Comparison of ENCODE assay signal across 8 cellular contexts in the genomic region with DNA sequence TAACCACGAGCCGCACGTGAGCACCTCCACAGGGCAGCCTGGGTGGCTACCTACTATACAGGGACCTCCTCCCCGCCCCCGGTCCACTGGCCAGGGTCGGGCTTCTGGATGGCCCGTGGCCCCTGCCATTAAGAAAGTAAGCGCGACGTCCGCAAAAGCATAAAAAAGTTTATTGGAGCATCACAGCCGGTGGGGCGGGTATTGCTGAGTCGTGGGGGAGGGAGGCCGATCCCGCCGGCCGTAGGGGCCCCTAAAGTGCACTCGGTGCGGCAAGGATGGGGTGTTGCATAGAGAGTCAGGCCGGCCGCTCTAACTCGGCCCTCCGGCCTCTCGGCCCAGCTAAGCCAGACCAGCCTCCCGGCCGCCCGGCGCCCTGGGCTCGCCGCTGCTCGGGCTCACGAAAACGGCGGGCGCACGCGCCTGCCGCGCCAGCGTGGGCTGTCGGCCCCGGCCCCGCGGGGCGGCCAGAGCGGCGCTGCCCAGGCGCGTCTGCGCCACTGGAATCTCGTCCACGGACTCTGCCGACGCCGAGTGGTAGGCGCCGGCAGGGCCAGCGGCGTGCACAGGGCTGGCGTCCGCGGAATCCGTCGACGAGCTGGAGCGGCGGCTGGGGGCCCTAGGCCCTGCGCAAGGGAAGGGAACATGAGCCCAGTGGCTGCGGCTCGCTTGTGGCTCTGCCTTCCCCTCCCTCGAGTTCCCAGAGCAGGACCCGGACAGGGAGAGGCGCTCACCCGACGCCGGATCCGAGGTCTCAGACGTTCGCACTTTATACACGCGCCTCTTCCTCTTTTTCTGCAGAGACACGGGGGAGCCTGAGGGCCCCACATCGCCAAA. TPM values are rescaled to one million over a fixed set of nuclear protein-coding genes. Genes with fewer than 3 reads are reported as not detected.
A peak's percentile ranks its signal among the peaks of the same experiment; 100 is the strongest.
DNase-seq lines count a peak whose midpoint lies in the region; ATAC-seq and TF ChIP-seq lines count a peak whose summit lies in the region.

No MANE protein-coding gene starts in this region.

- TF ChIP-seq CTCF in tibial nerve (IDR thresholded peaks at IDR 0.05) (no peak), PC-3 (conservative IDR thresholded peaks at IDR 0.05; ENCODE audit: low read depth, low read length) (no peak)

- TF ChIP-seq EP300 in tibial nerve (IDR thresholded peaks at IDR 0.05): no peak

- no peaks in the 10 kb centered on the region for H3K36me3 ChIP-seq in tibial nerve
- H3K36me3 ChIP-seq in PC-3 (ENCODE audit: low read depth, low read length): no peaks in the 10 kb centered on the region

- POLR2A ChIA-PET in PC-3 (lab: Charles Lee; ENCODE audit: unreplicated experiment): no interaction called here

- H3K27ac Mint-ChIP-seq in activated CD4-positive, alpha-beta T cell treated with anti-CD3 and anti-CD28 coated beads, Interleukin-2, amount 10 ng/mL, durations not matched to agents 24 days and 14 days: peak overlapping the region; percentile 62
- no peak overlapping the region for H3K27ac Mint-ChIP-seq in memory B cell

- no peak for TF ChIP-seq POLR2A in tibial nerve (IDR thresholded peaks at IDR 0.05)

- H3K27me3 ChIP-seq in tibial nerve (no peaks in the 10 kb centered on the region), PC-3 (ENCODE audit: low read length) (no peaks in the 10 kb centered on the region)

- no peaks in the 10 kb centered on the region for H3F3A ChIP-seq in PC-3 (ENCODE audit: low read length, unreplicated experiment)

- no peaks in the 10 kb centered on the region for H3K9me3 ChIP-seq in tibial nerve
- no peaks in the 10 kb centered on the region for H3K9me3 ChIP-seq in PC-3 (ENCODE audit: low read length)

- peak overlapping the region; percentile 64 for H3K4me3 Mint-ChIP-seq in activated CD4-positive, alpha-beta T cell treated with anti-CD3 and anti-CD28 coated beads, Interleukin-2, amount 10 ng/mL, durations not matched to agents 24 days and 14 days
- H3K4me3 Mint-ChIP-seq in memory B cell: peak overlapping the region; percentile 74

- ATAC-seq in memory B cell (ENCODE audit: low read depth): peak; percentile 59
- ATAC-seq in PC-3: no peak
- ATAC-seq in GM18502 (IDR thresholded peaks at IDR 0.05; ENCODE audit: poor library complexity, unreplicated experiment): no peak

- no peaks in the 10 kb centered on the region for H3K79me2 ChIP-seq in PC-3 (ENCODE audit: low read length)

- no peak overlapping the region for H3K4me2 ChIP-seq in PC-3 (ENCODE audit: low read length)

- H3K4me3 ChIP-seq in tibial nerve: peak overlapping the region; percentile 14 to 50 (median 31)
- no peak overlapping the region for H3K4me3 ChIP-seq in PC-3 (ENCODE audit: low read length)

- no TSS peak for BruUV-seq in PC-3 (replicated peaks; lab: Mats Ljungman, UMichigan)

- CTCF ChIA-PET in PC-3 (lab: Charles Lee): no interaction called here

- no peak for DNase-seq in activated CD4-positive, alpha-beta T cell treated with anti-CD3 and anti-CD28 coated beads, Interleukin-2, amount 10 ng/mL, durations not matched to agents 24 days and 14 days
- no peak for DNase-seq in activated CD4-positive, alpha-beta T cell treated with anti-CD3 and anti-CD28 coated beads, Interleukin-2, amount 50 U/mL, for 1 hour
- DNase-seq in caudate nucleus (lab: John Stamatoyannopoulos, UW) (peak in 1 of 61 donors; percentile 3), memory B cell (ENCODE audit: low spot score in 2 of 2) (peak in 1 of 2 donors; percentile 37), tibial nerve (ENCODE audit: low spot score in 2 of 2) (no peak), NCI-H1436 (lab: John Stamatoyannopoulos, UW) (no peak), PC-3 (no peak)

- H3K36me3 Mint-ChIP-seq in activated CD4-positive, alpha-beta T cell treated with anti-CD3 and anti-CD28 coated beads, Interleukin-2, amount 10 ng/mL, durations not matched to agents 24 days and 14 days (ENCODE audit: low read depth): no peaks in the 10 kb centered on the region
- H3K36me3 Mint-ChIP-seq in memory B cell: no peaks in the 10 kb centered on the region

- no peaks in the 10 kb centered on the region for H3K9me3 Mint-ChIP-seq in activated CD4-positive, alpha-beta T cell treated with anti-CD3 and anti-CD28 coated beads, Interleukin-2, amount 10 ng/mL, durations not matched to agents 24 days and 14 days
- no peaks in the 10 kb centered on the region for H3K9me3 Mint-ChIP-seq in memory B cell

- peaks cover 4% of the 10 kb centered on the region for H3K4me1 Mint-ChIP-seq in activated CD4-positive, alpha-beta T cell treated with anti-CD3 and anti-CD28 coated beads, Interleukin-2, amount 10 ng/mL, durations not matched to agents 24 days and 14 days
- H3K4me1 Mint-ChIP-seq in memory B cell: peaks cover 20% of the 10 kb centered on the region

- peak overlapping the region; percentile 86 for H3K27ac ChIP-seq in caudate nucleus (ENCODE audit: low read depth, low read length)
- peak overlapping the region; percentile 33 to 86 (median 82) for H3K27ac ChIP-seq in tibial nerve
- no peak overlapping the region for H3K27ac ChIP-seq in PC-3 (ENCODE audit: low read length)

- WGBS in tibial nerve, 2 donors: 40 to 47% methylated on average over 42 to 60 of the region's 84 CpGs

- intact Hi-C loops in activated CD4-positive, alpha-beta T cell treated with anti-CD3 and anti-CD28 coated beads, Interleukin-2, amount 10 ng/mL, durations not matched to agents 24 days and 14 days (cut with micrococcal nuclease): loop anchor here (5.0 to 10.0 kb wide), 2 partner anchors 50 to 117 kb away; a partner anchor contains a TSS
- intact Hi-C loops in PC-3 (cut with micrococcal nuclease): loop anchor here (10.0 kb wide), 1 partner anchor 50 kb away; no protein-coding TSS in a partner anchor

- H3K27me3 Mint-ChIP-seq in activated CD4-positive, alpha-beta T cell treated with anti-CD3 and anti-CD28 coated beads, Interleukin-2, amount 10 ng/mL, durations not matched to agents 24 days and 14 days: peaks cover 48% of the 10 kb centered on the region
- peaks cover 27% of the 10 kb centered on the region for H3K27me3 Mint-ChIP-seq in memory B cell

- H3K4me1 ChIP-seq in tibial nerve (peaks cover 0 to 99% (median 61%) of the 10 kb centered on the region in 4 donors), PC-3 (ENCODE audit: insufficient read depth, low read length) (peaks cover 5% of the 10 kb centered on the region; the same call in 1 of the 2 replicates)

- H3K9me2 ChIP-seq in PC-3 (replicated peaks; ENCODE audit: low read length): no peaks in the 10 kb centered on the region

- H4K20me1 ChIP-seq in PC-3 (ENCODE audit: low read length): no peaks in the 10 kb centered on the region

- no peak overlapping the region for H3K9ac ChIP-seq in PC-3 (ENCODE audit: low read length)

- no peak overlapping the region for H2AFZ ChIP-seq in PC-3 (ENCODE audit: low read length)

RNA-seq across cellular contexts. Expression of a gene that starts 1.2 kb away (rescaled TPM):
- not detected in 2 replicates for total RNA-seq in activated CD4-positive, alpha-beta T cell treated with anti-CD3 and anti-CD28 coated beads, Interleukin-2, amount 10 ng/mL, durations not matched to agents 24 days and 14 days
- total RNA-seq in tibial nerve (10 to 100 TPM in 2 of 4 donors, 1 to 10 TPM in 2; 5.7 to 13.6 (median 9.9) TPM), PC-3 (2014; rRNA removed) (not detected in 2 replicates)

RNA-seq across cellular contexts. Expression of a gene that starts 21.8 kb away (rescaled TPM):
- 0.54 and 0.85 TPM in 2 replicates for total RNA-seq in activated CD4-positive, alpha-beta T cell treated with anti-CD3 and anti-CD28 coated beads, Interleukin-2, amount 10 ng/mL, durations not matched to agents 24 days and 14 days
- 10 to 100 TPM; 24.3 to 46.2 (median 32.8) TPM for total RNA-seq in tibial nerve
- 4.8 and 5.1 TPM in 2 replicates for total RNA-seq in PC-3 (2014; rRNA removed)

RNA-seq across cellular contexts. Expression of a gene that starts 36.4 kb away (rescaled TPM):
- 3.5 and 5.2 TPM in 2 replicates for total RNA-seq in activated CD4-positive, alpha-beta T cell treated with anti-CD3 and anti-CD28 coated beads, Interleukin-2, amount 10 ng/mL, durations not matched to agents 24 days and 14 days
- 1 to 10 TPM in 1 of 4 donors, under 1 TPM in 2, not detected in 1; 0.20 to 2.9 (median 0.60) TPM for total RNA-seq in tibial nerve
- 2.4 and 8.3 TPM in 2 replicates for total RNA-seq in PC-3 (2014; rRNA removed)
